18 cellular contexts compared by ENCODE assay signal in the genomic region with DNA sequence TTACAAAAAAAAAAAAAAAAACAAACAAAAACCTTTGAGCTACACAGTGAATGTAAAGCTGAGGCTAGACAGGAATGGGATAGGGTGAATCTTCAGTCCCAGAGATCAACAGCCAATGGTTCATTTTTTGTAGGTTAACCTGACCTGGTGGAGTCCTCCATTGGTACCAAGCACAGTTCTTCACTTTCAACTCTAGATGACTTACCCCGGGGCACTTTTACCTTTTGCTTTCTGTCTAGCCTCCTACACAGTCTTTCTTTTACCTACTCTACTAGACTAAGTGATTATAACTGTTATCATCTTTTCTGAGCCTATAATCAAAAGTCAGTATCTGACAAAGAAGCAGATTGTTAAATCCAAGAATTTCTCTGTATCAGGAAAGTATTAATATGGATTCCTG. TPM values are rescaled to one million over a fixed set of nuclear protein-coding genes. Genes with fewer than 3 reads are reported as not detected.
A peak's percentile ranks its signal among the peaks of the same experiment; 100 is the strongest.
DNase-seq lines count a peak whose midpoint lies in the region; ATAC-seq and TF ChIP-seq lines count a peak whose summit lies in the region.
"Had no signal": no experiment of that assay in that cellular context is flagged by ENCODE, and none has a peak within 500 bp of the region (broad histone marks: within the 10 kb centered on the region; RNA-seq: fewer than 3 reads in every experiment).

No MANE protein-coding gene starts in this region.

- no peak for ATAC-seq in memory B cell (ENCODE audit: low read depth)
- ATAC-seq in GM18909 (IDR thresholded peaks at IDR 0.05; ENCODE audit: poor library complexity, unreplicated experiment), result no peak
- ATAC-seq: mucosa of descending colon had no signal

- peaks cover 0 to 10% (median 0%) of the 10 kb centered on the region in 8 donors for H3K9me3 Mint-ChIP-seq in CD4-positive, alpha-beta memory T cell
- peaks cover 0 to 4% (median 0%) of the 10 kb centered on the region in 3 donors for H3K9me3 Mint-ChIP-seq in IgD-negative memory B cell
- peaks cover 4% of the 10 kb centered on the region for H3K9me3 Mint-ChIP-seq in activated T-helper 2 cell treated with anti-CD3 and anti-CD28 coated beads, Interferon-gamma antibody, Interleukin-2, Interleukin-4, amounts not matched to agents 10 μg/mL and 5 μg/mL and 100 μg/mL, durations not matched to agents 14 hours and 24 hours and 36 hours
- H3K9me3 Mint-ChIP-seq in memory B cell, result peaks cover 5% of the 10 kb centered on the region

- H3K36me3 ChIP-seq in CD4-positive, alpha-beta memory T cell (ENCODE audit: insufficient read depth, low read length), result peaks cover 9% of the 10 kb centered on the region
- H3K36me3 ChIP-seq in esophagus muscularis mucosa, result no peaks in the 10 kb centered on the region
- no peaks in the 10 kb centered on the region for H3K36me3 ChIP-seq in sigmoid colon
- H3K36me3 ChIP-seq: uterus had no signal

- no peaks in the 10 kb centered on the region for H3K27me3 Mint-ChIP-seq in CD4-positive, alpha-beta memory T cell
- H3K27me3 Mint-ChIP-seq in IgD-negative memory B cell, result no peaks in the 10 kb centered on the region
- no peaks in the 10 kb centered on the region for H3K27me3 Mint-ChIP-seq in activated T-helper 2 cell treated with anti-CD3 and anti-CD28 coated beads, Interferon-gamma antibody, Interleukin-2, Interleukin-4, amounts not matched to agents 10 μg/mL and 5 μg/mL and 100 μg/mL, durations not matched to agents 14 hours and 24 hours and 36 hours (ENCODE audit: low read depth)
- no peaks in the 10 kb centered on the region for H3K27me3 Mint-ChIP-seq in memory B cell

- peaks cover 43 to 88% (median 57%) of the 10 kb centered on the region in 4 donors for H3K4me1 Mint-ChIP-seq in CD4-positive, alpha-beta memory T cell
- peaks cover 23 to 38% (median 30%) of the 10 kb centered on the region in 3 donors for H3K4me1 Mint-ChIP-seq in IgD-negative memory B cell
- H3K4me1 Mint-ChIP-seq in activated T-helper 2 cell treated with anti-CD3 and anti-CD28 coated beads, Interferon-gamma antibody, Interleukin-2, Interleukin-4, amounts not matched to agents 10 μg/mL and 5 μg/mL and 100 μg/mL, durations not matched to agents 14 hours and 24 hours and 36 hours (ENCODE audit: low read depth), result peaks cover 42% of the 10 kb centered on the region
- H3K4me1 Mint-ChIP-seq in memory B cell, result peaks cover 29% of the 10 kb centered on the region

- H3K4me3 ChIP-seq in CD4-positive, alpha-beta memory T cell (ENCODE audit: low read length in 2 of 2), result no peak overlapping the region
- no peak overlapping the region for H3K4me3 ChIP-seq in esophagus muscularis mucosa
- no peak overlapping the region for H3K4me3 ChIP-seq in sigmoid colon
- H3K4me3 ChIP-seq: mucosa of descending colon, uterus had no signal

- 90% methylated on average over 1 of the region's 1 CpG for WGBS in esophagus muscularis mucosa
- 71 to 82% methylated on average over 1 of the region's 1 CpG for WGBS in sigmoid colon, 2 donors

- H3K27me3 ChIP-seq in CD4-positive, alpha-beta memory T cell (ENCODE audit: insufficient read depth, low read length), result no peaks in the 10 kb centered on the region
- H3K27me3 ChIP-seq in esophagus muscularis mucosa, result peaks cover 0 to 74% (median 35%) of the 10 kb centered on the region in 4 donors
- peaks cover 32 to 89% (median 54%) of the 10 kb centered on the region in 3 donors for H3K27me3 ChIP-seq in sigmoid colon

- CTCF ChIA-PET in CD4-positive, alpha-beta memory T cell (lab: Charles Lee; ENCODE audit: partially characterized antibody), result interaction anchor here (0.8 to 11.0 kb wide), 10 partner anchors 13 to 132 kb away, joined by 3 to 226 read pairs (median 5); partner anchors contain the start of gene ZNF131

- TF ChIP-seq CTCF in esophagus muscularis mucosa (IDR thresholded peaks at IDR 0.05) (no peak), sigmoid colon (IDR thresholded peaks at IDR 0.05) (no peak)

- POLR2A ChIA-PET in CD4-positive, alpha-beta memory T cell (lab: Charles Lee; ENCODE audit: partially characterized antibody), result interaction anchor here (1.3 to 14.8 kb wide), 9 partner anchors 11 to 495 kb away, joined by 3 to 991 read pairs (median 367); partner anchors contain the start of genes ANXA2R, TMEM267 and ZNF131

- TF ChIP-seq EP300 in esophagus muscularis mucosa (IDR thresholded peaks at IDR 0.05) (no peak), sigmoid colon (IDR thresholded peaks at IDR 0.05) (no peak)

- H3K27ac ChIP-seq in CD4-positive, alpha-beta memory T cell (ENCODE audit: low read depth, low read length), result peak overlapping the region; percentile 93
- H3K27ac ChIP-seq in esophagus muscularis mucosa (replicated peaks in 1 of 4), result no peak overlapping the region
- H3K27ac ChIP-seq in sigmoid colon, result no peak overlapping the region
- H3K27ac ChIP-seq: C4-2B, parathyroid adenoma, uterus had no signal

- H3K4me3 Mint-ChIP-seq in CD4-positive, alpha-beta memory T cell, result peak overlapping the region; percentile 93 to 100 (median 100)
- H3K4me3 Mint-ChIP-seq in IgD-negative memory B cell (peak overlapping the region; percentile 57 to 98 (median 76)), memory B cell (peak overlapping the region; percentile 41)
- peak overlapping the region; percentile 65 for H3K4me3 Mint-ChIP-seq in activated T-helper 2 cell treated with anti-CD3 and anti-CD28 coated beads, Interferon-gamma antibody, Interleukin-2, Interleukin-4, amounts not matched to agents 10 μg/mL and 5 μg/mL and 100 μg/mL, durations not matched to agents 14 hours and 24 hours and 36 hours (ENCODE audit: low read depth)

- peaks cover 29 to 64% of the 10 kb centered on the region in 2 donors for H3K36me3 Mint-ChIP-seq in CD4-positive, alpha-beta memory T cell
- H3K36me3 Mint-ChIP-seq in IgD-negative memory B cell (peaks cover 3% of the 10 kb centered on the region), memory B cell (peaks cover 13% of the 10 kb centered on the region)
- H3K36me3 Mint-ChIP-seq in activated T-helper 2 cell treated with anti-CD3 and anti-CD28 coated beads, Interferon-gamma antibody, Interleukin-2, Interleukin-4, amounts not matched to agents 10 μg/mL and 5 μg/mL and 100 μg/mL, durations not matched to agents 14 hours and 24 hours and 36 hours (ENCODE audit: low read depth), result peaks cover 32% of the 10 kb centered on the region

- DNase-seq in CD4-positive, alpha-beta memory T cell, result peak in 4 of 5 donors; percentile 16 to 39 (median 29)
- DNase-seq in activated T-helper 2 cell treated with anti-CD3 and anti-CD28 coated beads, Interferon-gamma antibody, Interleukin-2, Interleukin-4, amounts not matched to agents 10 μg/mL and 5 μg/mL and 100 μg/mL, durations not matched to agents 14 hours and 24 hours and 36 hours (ENCODE audit: low spot score), result no peak
- no peak for DNase-seq in memory B cell (ENCODE audit: low spot score in 2 of 2)
- no peak for DNase-seq in esophagus muscularis mucosa (ENCODE audit: extremely low spot score)
- DNase-seq in sigmoid colon, result no peak
- DNase-seq: amniotic stem cell, EL, H7, hippocampal formation, mucosa of descending colon, NCI-H1105, SHP77, small intestine, uterus had no signal

- H3K4me1 ChIP-seq in CD4-positive, alpha-beta memory T cell (ENCODE audit: insufficient read depth, low read length), result peaks cover 67% of the 10 kb centered on the region
- H3K4me1 ChIP-seq in esophagus muscularis mucosa (peaks cover 8 to 18% (median 15%) of the 10 kb centered on the region in 4 donors), sigmoid colon (peaks cover 0 to 15% (median 13%) of the 10 kb centered on the region in 4 donors)
- H3K4me1 ChIP-seq: parathyroid adenoma, uterus had no signal

- peak overlapping the region; percentile 85 to 100 (median 99) for H3K27ac Mint-ChIP-seq in CD4-positive, alpha-beta memory T cell
- H3K27ac Mint-ChIP-seq in IgD-negative memory B cell (peak overlapping the region; percentile 27 to 100 (median 100)), memory B cell (no peak overlapping the region)
- H3K27ac Mint-ChIP-seq in activated T-helper 2 cell treated with anti-CD3 and anti-CD28 coated beads, Interferon-gamma antibody, Interleukin-2, Interleukin-4, amounts not matched to agents 10 μg/mL and 5 μg/mL and 100 μg/mL, durations not matched to agents 14 hours and 24 hours and 36 hours, result no peak overlapping the region

- H3K9me3 ChIP-seq in CD4-positive, alpha-beta memory T cell (ENCODE audit: control insufficient read depth in 1 of 2, low read length in 2 of 2), result no peaks in the 10 kb centered on the region
- H3K9me3 ChIP-seq in esophagus muscularis mucosa (no peaks in the 10 kb centered on the region), sigmoid colon (peaks cover 0 to 3% (median 0%) of the 10 kb centered on the region in 4 donors)
- H3K9me3 ChIP-seq: mucosa of descending colon, uterus had no signal

- intact Hi-C loops in CD4-positive, alpha-beta memory T cell (cut with micrococcal nuclease), result loop anchor here (2.0 kb wide), 1 partner anchor 14 kb away; no protein-coding TSS in a partner anchor
- intact Hi-C loops in activated T-helper 2 cell treated with anti-CD3 and anti-CD28 coated beads, Interferon-gamma antibody, Interleukin-2, Interleukin-4, amounts not matched to agents 10 μg/mL and 5 μg/mL and 100 μg/mL, durations not matched to agents 14 hours and 24 hours and 36 hours (cut with micrococcal nuclease), result no loop called here
- intact Hi-C loops in esophagus muscularis mucosa (cut with DNase I), result no loop called here
- intact Hi-C loops in sigmoid colon (cut with DNase I), result no loop called here

- TF ChIP-seq POLR2A in esophagus muscularis mucosa (IDR thresholded peaks at IDR 0.05; ENCODE audit: low read depth), result no peak
- TF ChIP-seq POLR2A in sigmoid colon (IDR thresholded peaks at IDR 0.05), result no peak

RNA-seq across cellular contexts. Expression of gene ANXA2R, which starts 50.9 kb away (rescaled TPM):
- total RNA-seq in CD4-positive, alpha-beta memory T cell, result 10 to 100 TPM; 43.4 to 47.8 TPM
- polyA plus RNA-seq in CD4-positive, alpha-beta memory T cell, result 10 to 100 TPM; 35.8 to 47.0 TPM
- polyA plus RNA-seq in IgD-negative memory B cell (42.9 TPM), sigmoid colon (10 to 100 TPM in 1 of 3 donors, 1 to 10 TPM in 1, under 1 TPM in 1; 0.69 to 12.4 (median 1.8) TPM)
- total RNA-seq in activated T-helper 2 cell treated with anti-CD3 and anti-CD28 coated beads, Interferon-gamma antibody, Interleukin-2, Interleukin-4, amounts not matched to agents 10 μg/mL and 5 μg/mL and 100 μg/mL, durations not matched to agents 14 hours and 24 hours and 36 hours, result 2.1 and 2.5 TPM in 2 replicates
- total RNA-seq in esophagus muscularis mucosa (1 to 10 TPM; 1.5 to 4.2 (median 2.0) TPM), sigmoid colon (1 to 10 TPM; 1.8 to 4.4 (median 3.7) TPM)

Comparison
In these comparisons a context has a peak if more than half of its experiments do, and no peak if none do; other contexts are left out.
1. DNase-seq: peak in CD4-positive, alpha-beta memory T cell (4 of 5); none in activated T-helper 2 cell treated with anti-CD3 and anti-CD28 coated beads, Interferon-gamma antibody, Interleukin-2, Interleukin-4, amounts not matched to agents 10 μg/mL and 5 μg/mL and 100 μg/mL, durations not matched to agents 14 hours and 24 hours and 36 hours (single experiment), memory B cell (0 of 2), esophagus muscularis mucosa (single experiment) and sigmoid colon (single experiment).
2. H3K27ac Mint-ChIP-seq: peak in CD4-positive, alpha-beta memory T cell (7 of 7) and IgD-negative memory B cell (3 of 3); none in activated T-helper 2 cell treated with anti-CD3 and anti-CD28 coated beads, Interferon-gamma antibody, Interleukin-2, Interleukin-4, amounts not matched to agents 10 μg/mL and 5 μg/mL and 100 μg/mL, durations not matched to agents 14 hours and 24 hours and 36 hours (single experiment) and memory B cell (single experiment).
3. H3K4me3 Mint-ChIP-seq: peak in every context shown above with its lines; median percentile 100 in CD4-positive, alpha-beta memory T cell; 76 in IgD-negative memory B cell; 65 in activated T-helper 2 cell treated with anti-CD3 and anti-CD28 coated beads, Interferon-gamma antibody, Interleukin-2, Interleukin-4, amounts not matched to agents 10 μg/mL and 5 μg/mL and 100 μg/mL, durations not matched to agents 14 hours and 24 hours and 36 hours; 41 in memory B cell.
4. RNA of gene ANXA2R, which starts 50.9 kb away (total RNA-seq): 43.4 to 47.8 TPM in CD4-positive, alpha-beta memory T cell; 1.8 to 4.4 TPM in sigmoid colon, 2.1 to 2.5 TPM in activated T-helper 2 cell treated with anti-CD3 and anti-CD28 coated beads, Interferon-gamma antibody, Interleukin-2, Interleukin-4, amounts not matched to agents 10 μg/mL and 5 μg/mL and 100 μg/mL, durations not matched to agents 14 hours and 24 hours and 36 hours and 1.5 to 4.2 TPM in esophagus muscularis mucosa; every median in the first group is over 4 times any median in the second.